ENCODE assay signal across 21 cellular contexts in genomic region chr3:160587105-160587504, GRCh38.
"Had no signal": no experiment of that assay in that cellular context is flagged by ENCODE, and none has a peak within 500 bp of the region (broad histone marks: within the 10 kb centered on the region; RNA-seq: fewer than 3 reads in every experiment).

No MANE protein-coding gene starts in this region.

- H3K4me3 Mint-ChIP-seq: effector memory CD8-positive, alpha-beta T cell; naive B cell; nephron; stimulated activated memory B cell treated with anti-CD40 and anti-IgM and Interleukin-4, amounts not matched to agents 10 μg/mL and 1 μg/mL and 100 μg/mL, for 72 hours; stimulated activated naive CD8-positive, alpha-beta T cell treated with anti-CD3 and anti-CD28 coated beads, Interleukin-15, Interleukin-2, amounts not matched to agents 100 ng/mL and 50 ng/mL, for 24 hours had no signal

- H3K9me3 ChIP-seq: prostate gland, upper lobe of right lung, vagina had no signal

- H3K9me3 Mint-ChIP-seq: effector memory CD8-positive, alpha-beta T cell had no signal

- H3K27ac ChIP-seq: epithelial cell of prostate, esophagus muscularis mucosa, lower lobe of right lung, parathyroid adenoma, prostate gland, spleen, tibial nerve, upper lobe of right lung, vagina had no signal

- H3K4me1 ChIP-seq: esophagus muscularis mucosa, lower lobe of right lung, parathyroid adenoma, prostate gland, spleen, tibial nerve, upper lobe of right lung, vagina had no signal

- ATAC-seq: effector memory CD8-positive, alpha-beta T cell; lower lobe of right lung; sciatic nerve; stimulated activated memory B cell treated with anti-CD40 and anti-IgM and Interleukin-4, amounts not matched to agents 10 μg/mL and 1 μg/mL and 100 μg/mL, for 72 hours; upper lobe of right lung had no signal

- DNase-seq: effector memory CD8-positive, alpha-beta T cell; hippocampal formation; lower lobe of right lung; mesenchymal stem cell; naive B cell; retina; spleen; stimulated activated CD4-positive, alpha-beta T cell treated with anti-CD3 and anti-CD28 coated beads, Interleukin-15, amount 100 ng/mL, for 24 hours; stimulated activated CD4-positive, alpha-beta T cell treated with anti-CD3 and anti-CD28 coated beads, Interleukin-1b, Interleukin-23, amount 100 ng/mL, for 48 hours; stimulated activated CD4-positive, alpha-beta T cell treated with anti-CD3 and anti-CD28 coated beads, Interleukin-4, amount 100 ng/mL, for 24 hours; upper lobe of right lung had no signal

- H3K27ac Mint-ChIP-seq: effector memory CD8-positive, alpha-beta T cell; naive B cell; nephron; stimulated activated memory B cell treated with anti-CD40 and anti-IgM and Interleukin-4, amounts not matched to agents 10 μg/mL and 1 μg/mL and 100 μg/mL, for 72 hours; stimulated activated naive CD8-positive, alpha-beta T cell treated with anti-CD3 and anti-CD28 coated beads, Interleukin-15, Interleukin-2, amounts not matched to agents 100 ng/mL and 50 ng/mL, for 24 hours had no signal

- H3K36me3 ChIP-seq: esophagus muscularis mucosa, lower lobe of right lung, prostate gland, spleen, tibial nerve, upper lobe of right lung, vagina had no signal

- H3K27me3 ChIP-seq: esophagus muscularis mucosa, spleen, tibial nerve, upper lobe of right lung, vagina had no signal

- H3K4me3 ChIP-seq: esophagus muscularis mucosa, lower lobe of right lung, prostate gland, spleen, tibial nerve, upper lobe of right lung, vagina had no signal

- H3K4me1 Mint-ChIP-seq: nephron; stimulated activated memory B cell treated with anti-CD40 and anti-IgM and Interleukin-4, amounts not matched to agents 10 μg/mL and 1 μg/mL and 100 μg/mL, for 72 hours had no signal
